26 cellular contexts compared by ENCODE assay signal in the genomic region with DNA sequence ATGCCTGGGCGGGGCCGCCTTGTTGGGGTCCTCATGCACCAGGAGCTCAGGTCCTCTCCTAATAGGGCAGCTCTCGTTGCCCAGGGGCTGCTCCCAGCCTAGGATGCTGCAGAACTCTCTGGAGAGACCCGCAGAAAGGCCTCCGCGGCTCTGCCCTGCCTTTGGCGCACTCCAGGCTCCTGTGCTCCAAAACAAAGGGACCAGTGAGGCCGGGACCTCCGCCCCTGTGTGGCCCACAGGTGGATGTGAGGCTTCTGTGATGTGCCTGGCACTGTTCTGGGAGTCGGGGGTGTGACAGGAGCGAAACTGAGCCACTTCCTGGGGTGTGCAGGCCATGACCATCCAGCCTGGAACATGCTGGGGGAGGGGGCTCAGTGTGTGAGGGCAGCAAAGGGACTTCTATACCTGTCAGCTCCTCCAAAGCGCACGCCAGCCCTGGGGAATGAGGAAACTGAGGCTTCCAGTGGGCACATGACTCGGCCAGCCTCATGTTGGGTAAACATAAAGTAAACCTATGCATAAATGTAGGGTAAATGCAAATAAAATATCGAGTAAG.
A peak's percentile ranks its signal among the peaks of the same experiment; 100 is the strongest.
DNase-seq lines count a peak whose midpoint lies in the region; ATAC-seq, FAIRE-seq and TF ChIP-seq lines count a peak whose summit lies in the region.
"Had no signal": no experiment of that assay in that cellular context is flagged by ENCODE, and none has a peak within 500 bp of the region (broad histone marks: within the 10 kb centered on the region; RNA-seq: fewer than 3 reads in every experiment).

No MANE protein-coding gene starts in this region.

- TF ChIP-seq CTCF in HEK293 (tag by site-specific recombination; IDR thresholded peaks at IDR 0.05) (no peak), kidney (IDR thresholded peaks at IDR 0.05; ENCODE audit: borderline replicate concordance, extremely low read depth, insufficient read depth) (no peak), spleen (IDR thresholded peaks at IDR 0.05 in 8 of 11, conservative IDR thresholded peaks at IDR 0.05 in 3 of 11) (no peak)

- H3K9ac ChIP-seq in kidney (ENCODE audit: low read length in 2 of 2) = no peak overlapping the region
- H3K9ac ChIP-seq: BLaER1 treated with 17β-estradiol and CSF1 and Interleukin-3, amounts not matched to agents 10 nM and 100 nM had no signal

- H3K4me1 Mint-ChIP-seq in natural killer cell treated with Interleukin-12 subunit alpha and Interleukin-12 subunit beta and Interleukin-15 and Interleukin-18, amount 100 ng/mL, for 72 hours (ENCODE audit: low read depth in 2 of 2) = peaks cover 0 to 4% of the 10 kb centered on the region in 2 donors
- H3K4me1 Mint-ChIP-seq: CD14-positive monocyte; CD8-positive, alpha-beta memory T cell had no signal

- H3K9me3 Mint-ChIP-seq in natural killer cell treated with Interleukin-12 subunit alpha and Interleukin-12 subunit beta and Interleukin-15 and Interleukin-18, amount 100 ng/mL, for 72 hours = no peaks in the 10 kb centered on the region
- H3K9me3 Mint-ChIP-seq: CD14-positive monocyte; CD4-positive, alpha-beta T cell; CD8-positive, alpha-beta memory T cell had no signal

- POLR2A ChIA-PET in HEK293 (lab: Yijun Ruan, JAX) = no interaction called here

- no peak for FAIRE-seq in kidney (lab: Jason Lieb, UNC)
- FAIRE-seq: A549, D721Med, GM12891, GM18507, H1 had no signal

- 76 to 92% (median 85%) methylated on average over 8 to 15 of the region's 15 CpGs for WGBS in spleen, 5 donors

- H3K4me3 Mint-ChIP-seq in natural killer cell treated with Interleukin-12 subunit alpha and Interleukin-12 subunit beta and Interleukin-15 and Interleukin-18, amount 100 ng/mL, for 72 hours = no peak overlapping the region
- H3K4me3 Mint-ChIP-seq: CD14-positive monocyte; CD4-positive, alpha-beta T cell; CD8-positive, alpha-beta memory T cell had no signal

- H3K4me3 ChIP-seq in HEK293 (ENCODE audit: low read depth, low read length) (no peak overlapping the region), kidney (ENCODE audit: low read length in 2 of 2) (no peak overlapping the region), spleen (no peak overlapping the region)
- H3K4me3 ChIP-seq: A549; BLaER1 treated with 17β-estradiol and CSF1 and Interleukin-3, amounts not matched to agents 10 nM and 100 nM had no signal

- DNase-seq in kidney (peak; percentile 69), posterior vena cava (ENCODE audit: low spot score) (peak; percentile 68), spleen (peak; percentile 62), hepatic stellate cell (ENCODE audit: low spot score) (no peak)
- DNase-seq in natural killer cell treated with Interleukin-12 subunit alpha and Interleukin-12 subunit beta and Interleukin-15 and Interleukin-18, amount 100 ng/mL, for 72 hours (ENCODE audit: low spot score) = no peak
- DNase-seq in stimulated activated CD8-positive, alpha-beta memory T cell treated with anti-CD3 and anti-CD28 coated beads, Interleukin-4, amount 100 ng/mL, for 48 hours = no peak
- DNase-seq: 8988T; ACHN; AML-193; BE2C; CD4-positive, alpha-beta T cell; DMS 273 treated with DMSO at 0.1 percent for 48 hours; DMS53; DMS79 treated with DMSO at 0.1 percent for 48 hours; GF-D8; H7; HCEC 1CT had no signal

- peaks cover 21 to 29% of the 10 kb centered on the region in 2 donors for H3K27me3 Mint-ChIP-seq in natural killer cell treated with Interleukin-12 subunit alpha and Interleukin-12 subunit beta and Interleukin-15 and Interleukin-18, amount 100 ng/mL, for 72 hours

- peaks cover 0 to 58% (median 7%) of the 10 kb centered on the region in 7 donors for H3K27me3 ChIP-seq in spleen (replicated peaks in 1 of 7)
- H3K27me3 ChIP-seq: BE2C had no signal

- no peak for ATAC-seq in natural killer cell treated with Interleukin-12 subunit alpha and Interleukin-12 subunit beta and Interleukin-15 and Interleukin-18, amount 100 ng/mL, for 72 hours
- ATAC-seq: A549 had no signal

- no peaks in the 10 kb centered on the region for H3K9me3 ChIP-seq in HEK293 (ENCODE audit: control insufficient read depth, insufficient read depth, low read depth, low read length)
- no peaks in the 10 kb centered on the region for H3K9me3 ChIP-seq in kidney (ENCODE audit: control insufficient read depth in 1 of 2, low read length in 2 of 2)
- H3K9me3 ChIP-seq in spleen = no peaks in the 10 kb centered on the region
- H3K9me3 ChIP-seq: A549; BE2C; BLaER1 treated with 17β-estradiol and CSF1 and Interleukin-3, amounts not matched to agents 10 nM and 100 nM had no signal

- H3K27ac Mint-ChIP-seq in natural killer cell treated with Interleukin-12 subunit alpha and Interleukin-12 subunit beta and Interleukin-15 and Interleukin-18, amount 100 ng/mL, for 72 hours = no peak overlapping the region
- H3K27ac Mint-ChIP-seq: CD14-positive monocyte; CD4-positive, alpha-beta T cell; CD8-positive, alpha-beta memory T cell had no signal

- H3K4me1 ChIP-seq in HEK293 (ENCODE audit: control insufficient read depth, insufficient read depth, low read length) (no peaks in the 10 kb centered on the region; the same call in none of the 2 replicates), kidney (ENCODE audit: control insufficient read depth in 1 of 2, insufficient read depth in 1 of 2, low read depth in 1 of 2, low read length in 2 of 2) (peaks cover 0 to 2% of the 10 kb centered on the region in 2 donors), spleen (peaks cover 0 to 4% (median 0%) of the 10 kb centered on the region in 6 donors)
- H3K4me1 ChIP-seq: A549 had no signal

- no peaks in the 10 kb centered on the region for H3K36me3 Mint-ChIP-seq in natural killer cell treated with Interleukin-12 subunit alpha and Interleukin-12 subunit beta and Interleukin-15 and Interleukin-18, amount 100 ng/mL, for 72 hours
- H3K36me3 Mint-ChIP-seq: CD14-positive monocyte; CD8-positive, alpha-beta memory T cell had no signal

- H3K27ac ChIP-seq in HEK293 (ENCODE audit: extremely low read depth, low read depth, low read length) (no peak overlapping the region), kidney (ENCODE audit: low read depth in 2 of 2, low read length in 2 of 2) (no peak overlapping the region), spleen (no peak overlapping the region)
- H3K27ac ChIP-seq: A549; BLaER1 treated with 17β-estradiol and CSF1 and Interleukin-3, amounts not matched to agents 10 nM and 100 nM had no signal

- CTCF ChIA-PET in HEK293 (lab: Yijun Ruan, JAX) = interaction anchor here (0.8 kb wide), 1 partner anchor 171 kb away, joined by 4 read pairs; no protein-coding TSS in a partner anchor

- H3K36me3 ChIP-seq in HEK293 (ENCODE audit: control insufficient read depth in 2 of 2, insufficient read depth in 1 of 2, low read length in 2 of 2) (no peaks in the 10 kb centered on the region), kidney (ENCODE audit: control insufficient read depth in 1 of 2, insufficient read depth in 2 of 2, low read length in 2 of 2) (no peaks in the 10 kb centered on the region), spleen (no peaks in the 10 kb centered on the region)
- H3K36me3 ChIP-seq: BE2C; BLaER1 treated with 17β-estradiol and CSF1 and Interleukin-3, amounts not matched to agents 10 nM and 100 nM had no signal

- intact Hi-C loops in kidney (cut with DNase I) = no loop called here
- intact Hi-C loops in posterior vena cava (cut with DNase I) = no loop called here
- intact Hi-C loops in spleen (cut with DNase I; ENCODE audit: low total_unique reads) = no loop called here

- no peak for TF ChIP-seq POLR2A in spleen (IDR thresholded peaks at IDR 0.05)

TF ChIP-seq in HEK293, 187 proteins besides CTCF, POLR2A, EP300 and RAD21:
- no peak for TF ChIP-seq REPIN1 (tag by site-specific recombination; IDR thresholded peaks at IDR 0.05; ENCODE audit: low read depth)
- TF ChIP-seq KLF9 (tag by site-specific recombination; IDR thresholded peaks at IDR 0.05; ENCODE audit: low read depth) = no peak
- TF ChIP-seq ZNF335 (tag by site-specific recombination; conservative IDR thresholded peaks at IDR 0.05) = 0 out of 2 replicates have a peak, but pooled peaks have one; percentile 3
- no peak for TF ChIP-seq GLI2 (tag by site-specific recombination; IDR thresholded peaks at IDR 0.05; ENCODE audit: borderline replicate concordance, low read depth)
- no peak for TF ChIP-seq ZNF214 (tag by site-specific recombination; IDR thresholded peaks at IDR 0.05; ENCODE audit: borderline replicate concordance)
- TF ChIP-seq ZNF26 (tag by site-specific recombination; IDR thresholded peaks at IDR 0.05) = no peak

Comparison
In these comparisons a context has a peak if more than half of its experiments do, and no peak if none do; other contexts are left out.
1. DNase-seq: peak in kidney (single experiment), posterior vena cava (single experiment) and spleen (single experiment); none in hepatic stellate cell (single experiment), natural killer cell treated with Interleukin-12 subunit alpha and Interleukin-12 subunit beta and Interleukin-15 and Interleukin-18, amount 100 ng/mL, for 72 hours (single experiment) and stimulated activated CD8-positive, alpha-beta memory T cell treated with anti-CD3 and anti-CD28 coated beads, Interleukin-4, amount 100 ng/mL, for 48 hours (single experiment).